In the genomic region with DNA sequence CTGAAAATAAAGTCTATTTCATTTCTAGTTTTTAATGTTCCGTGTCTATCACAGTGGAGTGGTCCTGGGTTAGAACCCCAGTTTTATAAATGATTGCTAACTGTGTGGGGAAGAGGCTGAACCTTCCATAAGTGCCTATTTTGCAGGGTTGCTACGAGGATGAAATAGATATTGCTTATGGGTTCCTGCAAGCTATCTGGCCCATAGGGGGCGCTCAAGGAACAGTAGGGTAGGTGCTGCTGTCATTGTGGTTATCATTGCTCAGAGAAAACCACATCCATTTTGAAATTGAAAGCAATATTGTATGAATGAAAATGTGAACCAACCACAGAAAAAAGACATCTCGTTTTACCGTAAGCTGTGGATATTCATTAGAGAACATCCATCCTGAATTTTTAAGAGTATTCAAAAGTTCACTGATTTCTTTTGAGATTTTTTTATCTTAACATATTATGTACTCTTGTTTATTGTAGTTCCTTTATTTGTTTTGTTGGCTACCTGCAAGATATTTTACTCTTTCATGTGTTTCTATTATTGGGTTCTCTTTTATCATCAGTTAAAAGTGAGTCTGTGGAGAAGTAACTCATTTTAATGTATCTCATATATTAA, we compare ENCODE assay signal across 8 cellular contexts.
DNase-seq lines count a peak whose midpoint lies in the region; ATAC-seq and TF ChIP-seq lines count a peak whose summit lies in the region.

No MANE protein-coding gene starts in this region.

- peaks cover 0 to 5% (median 0%) of the 10 kb centered on the region in 4 donors for H3K4me1 Mint-ChIP-seq in naive thymus-derived CD8-positive, alpha-beta T cell

- H3K27me3 ChIP-seq in HL-60 (ENCODE audit: insufficient read depth, poor library complexity, severe bottlenecking), result peaks cover 13% of the 10 kb centered on the region

- POLR2A ChIA-PET in naive thymus-derived CD8-positive, alpha-beta T cell (lab: Charles Lee), result no interaction called here

- ATAC-seq in GM21381 (IDR thresholded peaks at IDR 0.05; ENCODE audit: unreplicated experiment), result peak; percentile 96
- ATAC-seq in naive thymus-derived CD8-positive, alpha-beta T cell, result peak; percentile 79 to 90

- no peaks in the 10 kb centered on the region for H3K36me3 Mint-ChIP-seq in naive thymus-derived CD8-positive, alpha-beta T cell

- H3K27me3 Mint-ChIP-seq in naive thymus-derived CD8-positive, alpha-beta T cell, result peaks cover 7 to 34% (median 16%) of the 10 kb centered on the region in 5 donors

- H3K4me3 ChIP-seq in HL-60 (replicated peaks; ENCODE audit: insufficient read depth, low read length), result no peak overlapping the region

- H3K27ac ChIP-seq in HL-60 (replicated peaks), result no peak overlapping the region
- no peak overlapping the region for H3K27ac ChIP-seq in epithelial cell of prostate

- H3K4me3 Mint-ChIP-seq in naive thymus-derived CD8-positive, alpha-beta T cell, result peak overlapping the region in 2 of 10 donors; percentile 3 to 7

- peak; percentile 98 for TF ChIP-seq CTCF in HL-60 (IDR thresholded peaks at IDR 0.05; ENCODE audit: insufficient read depth, low read length)

- DNase-seq in DMS 273 (lab: John Stamatoyannopoulos, UW; ENCODE audit: unreplicated experiment) (peak; percentile 92), HL-60 (ENCODE audit: low read depth in 1 of 2, low spot score in 1 of 2) (peak; percentile 68 to 94), NOMO-1 (lab: John Stamatoyannopoulos, UW; ENCODE audit: unreplicated experiment in 2 of 2) (peak; percentile 63 to 92), epithelial cell of prostate (ENCODE audit: low read depth, low spot score) (peak; percentile 27)
- peak; percentile 38 to 58 for DNase-seq in activated CD8-positive, alpha-beta memory T cell treated with anti-CD3 and anti-CD28 coated beads for 4 hours (ENCODE audit: low read depth in 2 of 2)
- DNase-seq in naive thymus-derived CD8-positive, alpha-beta T cell, result peak; percentile 58 to 90 (median 73)
- DNase-seq in stimulated activated naive CD4-positive, alpha-beta T cell (lab: John Stamatoyannopoulos, UW), result peak; percentile 51 to 80 (median 64)

- peak overlapping the region in 2 of 10 donors; percentile 2 to 18 for H3K27ac Mint-ChIP-seq in naive thymus-derived CD8-positive, alpha-beta T cell

- H3K9me3 Mint-ChIP-seq in naive thymus-derived CD8-positive, alpha-beta T cell, result no peaks in the 10 kb centered on the region

Comparison
In these comparisons a context has a peak if more than half of its experiments do, and no peak if none do; other contexts are left out.
1. DNase-seq: peak in every context shown above with its lines; median percentile 92 in DMS 273; 81 in HL-60; 78 in NOMO-1; 73 in naive thymus-derived CD8-positive, alpha-beta T cell; 64 in stimulated activated naive CD4-positive, alpha-beta T cell; 48 in activated CD8-positive, alpha-beta memory T cell treated with anti-CD3 and anti-CD28 coated beads for 4 hours; 27 in epithelial cell of prostate.